25 cellular contexts compared by ENCODE assay signal in the genomic region with DNA sequence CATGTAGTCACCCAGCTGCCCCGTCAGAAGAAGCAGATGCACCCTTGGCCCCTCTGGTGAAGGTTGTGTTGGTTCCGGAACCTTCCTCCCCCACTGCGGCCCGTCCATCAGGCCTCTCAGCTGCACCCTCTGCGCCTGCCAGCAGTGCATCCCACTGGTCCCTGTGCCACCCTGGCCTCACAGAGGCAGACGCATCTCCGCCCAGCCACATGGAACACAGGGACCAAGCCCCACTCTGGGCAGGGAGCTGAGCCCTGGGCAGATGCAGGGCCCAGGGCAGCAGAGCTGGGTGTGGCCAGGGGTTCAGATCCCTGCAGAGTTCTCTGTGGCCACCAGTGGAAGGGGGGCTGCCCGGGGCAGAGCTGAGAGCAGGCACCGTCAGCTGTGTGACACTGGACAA.
"Had no signal": no experiment of that assay in that cellular context is flagged by ENCODE, and none has a peak within 500 bp of the region (broad histone marks: within the 10 kb centered on the region; RNA-seq: fewer than 3 reads in every experiment).

No MANE protein-coding gene starts in this region.

- H3K4me1 Mint-ChIP-seq: activated CD4-positive, alpha-beta memory T cell treated with anti-CD3 and anti-CD28 coated beads, Interleukin-2, amount 10 ng/mL, durations not matched to agents 7 days and 5 days; activated naive CD8-positive, alpha-beta T cell treated with anti-CD3 and anti-CD28 coated beads, Interleukin-2, amount 50 U/mL, for 24 hours; memory B cell; natural killer cell had no signal

- H3K27me3 Mint-ChIP-seq: activated CD4-positive, alpha-beta memory T cell treated with anti-CD3 and anti-CD28 coated beads, Interleukin-2, amount 10 ng/mL, durations not matched to agents 7 days and 5 days; activated naive CD8-positive, alpha-beta T cell treated with anti-CD3 and anti-CD28 coated beads, Interleukin-2, amount 50 U/mL, for 24 hours; activated T-cell treated with anti-CD3 and anti-CD28 coated beads, Interleukin-2, amount 50 U/mL, for 24 hours; progenitor cell of endocrine pancreas; stimulated activated naive CD8-positive, alpha-beta T cell treated with anti-CD3 and anti-CD28 coated beads, Interleukin-15, Interleukin-2, amounts not matched to agents 100 ng/mL and 50 ng/mL, for 24 hours had no signal

- H3K27ac Mint-ChIP-seq: activated CD4-positive, alpha-beta memory T cell treated with anti-CD3 and anti-CD28 coated beads, Interleukin-2, amount 10 ng/mL, durations not matched to agents 7 days and 5 days; activated naive CD8-positive, alpha-beta T cell treated with anti-CD3 and anti-CD28 coated beads, Interleukin-2, amount 50 U/mL, for 24 hours; activated T-cell treated with anti-CD3 and anti-CD28 coated beads, Interleukin-2, amount 50 U/mL, for 24 hours; memory B cell; progenitor cell of endocrine pancreas; stimulated activated naive CD8-positive, alpha-beta T cell treated with anti-CD3 and anti-CD28 coated beads, Interleukin-15, Interleukin-2, amounts not matched to agents 100 ng/mL and 50 ng/mL, for 24 hours had no signal

- H3K36me3 Mint-ChIP-seq: memory B cell, natural killer cell had no signal

- ATAC-seq: activated CD4-positive, CD25-positive, alpha-beta regulatory T cell treated with anti-CD3 and anti-CD28 coated beads, Interleukin-2, amount 50 U/mL, for 24 hours; activated naive CD8-positive, alpha-beta T cell treated with anti-CD3 and anti-CD28 coated beads, Interleukin-2, amount 50 U/mL, for 24 hours; esophagus mucosa; natural killer cell; sciatic nerve; upper lobe of right lung had no signal

- H3K9me3 ChIP-seq: breast epithelium, heart right ventricle, ovary, tibial artery, upper lobe of right lung had no signal

- H3K36me3 ChIP-seq: breast epithelium, ovary had no signal

- H3K9me3 Mint-ChIP-seq: activated CD4-positive, alpha-beta memory T cell treated with anti-CD3 and anti-CD28 coated beads, Interleukin-2, amount 10 ng/mL, durations not matched to agents 7 days and 5 days; activated naive CD8-positive, alpha-beta T cell treated with anti-CD3 and anti-CD28 coated beads, Interleukin-2, amount 50 U/mL, for 24 hours; activated T-cell treated with anti-CD3 and anti-CD28 coated beads, Interleukin-2, amount 50 U/mL, for 24 hours; memory B cell; natural killer cell; stimulated activated naive CD8-positive, alpha-beta T cell treated with anti-CD3 and anti-CD28 coated beads, Interleukin-15, Interleukin-2, amounts not matched to agents 100 ng/mL and 50 ng/mL, for 24 hours had no signal

- H3K4me3 ChIP-seq: breast epithelium, heart right ventricle, ovary, skin epidermis, tibial artery, upper lobe of right lung had no signal

- H3K27me3 ChIP-seq: breast epithelium, heart right ventricle, ovary, tibial artery, upper lobe of right lung had no signal

- H3K4me1 ChIP-seq: breast epithelium, heart right ventricle, tibial artery, upper lobe of right lung had no signal

- H3K27ac ChIP-seq: breast epithelium, heart right ventricle, ovary, skin epidermis, tibial artery, upper lobe of right lung had no signal

- H3K4me3 Mint-ChIP-seq: activated CD4-positive, alpha-beta memory T cell treated with anti-CD3 and anti-CD28 coated beads, Interleukin-2, amount 10 ng/mL, durations not matched to agents 7 days and 5 days; activated naive CD8-positive, alpha-beta T cell treated with anti-CD3 and anti-CD28 coated beads, Interleukin-2, amount 50 U/mL, for 24 hours; activated T-cell treated with anti-CD3 and anti-CD28 coated beads, Interleukin-2, amount 50 U/mL, for 24 hours; memory B cell; natural killer cell; stimulated activated naive CD8-positive, alpha-beta T cell treated with anti-CD3 and anti-CD28 coated beads, Interleukin-15, Interleukin-2, amounts not matched to agents 100 ng/mL and 50 ng/mL, for 24 hours had no signal

- DNase-seq: activated CD4-positive, alpha-beta memory T cell treated with anti-CD3 and anti-CD28 coated beads, Interleukin-2, amount 10 ng/mL, durations not matched to agents 7 days and 5 days; activated CD4-positive, alpha-beta T cell treated with anti-CD3 and anti-CD28 coated beads for 48 hours; activated CD8-positive, alpha-beta memory T cell treated with anti-CD3 and anti-CD28 coated beads, Interleukin-2, amount 50 U/mL, for 48 hours; activated gamma-delta T cell; activated naive CD4-positive, alpha-beta T cell treated with anti-CD3 and anti-CD28 coated beads, Interleukin-2, amount 50 U/mL, for 16 hours; activated naive CD8-positive, alpha-beta T cell treated with anti-CD3 and anti-CD28 coated beads, Interleukin-2, amount 50 U/mL, for 24 hours; activated T-cell treated with anti-CD3 and anti-CD28 coated beads, Interleukin-2, amount 50 U/mL, for 24 hours; amygdala; central memory CD4-positive, alpha-beta T cell; foreskin melanocyte; heart right ventricle; natural killer cell; ovary; stimulated activated CD4-positive, alpha-beta T cell treated with anti-CD3 and anti-CD28 coated beads, Interleukin-12 subunit alpha, Interleukin-12 subunit beta, amount 100 ng/mL, for 4 hours; stimulated activated CD4-positive, alpha-beta T cell treated with anti-CD3 and anti-CD28 coated beads, Interleukin-4, amount 100 ng/mL, for 1 hour; tibial artery; upper lobe of right lung had no signal
